In genomic region chr15:56832125-56832524, GRCh38 we compare ENCODE assay signal across 12 cellular contexts.
DNase-seq lines count a peak whose midpoint lies in the region; ATAC-seq and TF ChIP-seq lines count a peak whose summit lies in the region.
"Had no signal": no experiment of that assay in that cellular context is flagged by ENCODE, and none has a peak within 500 bp of the region (broad histone marks: within the 10 kb centered on the region; RNA-seq: fewer than 3 reads in every experiment).

No MANE protein-coding gene starts in this region.

- H3K9me3 ChIP-seq in gastrocnemius medialis, result no peaks in the 10 kb centered on the region

- H3K27ac Mint-ChIP-seq in stimulated activated effector memory CD8-positive, alpha-beta T cell treated with anti-CD3 and anti-CD28 coated beads, Interleukin-12 subunit alpha, Interleukin-12 subunit beta, amount 100 ng/mL, for 72 hours, result no peak overlapping the region

- in situ Hi-C loops in gastrocnemius medialis (cut with MboI; ENCODE audit: low sequenced_read_pairs in 4 of 4), result no loop called here

- no peak for TF ChIP-seq POLR2A in gastrocnemius medialis (IDR thresholded peaks at IDR 0.05)

- ATAC-seq in gastrocnemius medialis (peak; percentile 98 to 99), GM21619 (IDR thresholded peaks at IDR 0.05; ENCODE audit: unreplicated experiment) (no peak), HG03439 (IDR thresholded peaks at IDR 0.05; ENCODE audit: unreplicated experiment) (no peak)
- no peak for ATAC-seq in stimulated activated effector memory CD8-positive, alpha-beta T cell treated with anti-CD3 and anti-CD28 coated beads, Interleukin-12 subunit alpha, Interleukin-12 subunit beta, amount 100 ng/mL, for 72 hours
- ATAC-seq: stimulated activated naive CD8-positive, alpha-beta T cell treated with anti-CD3 and anti-CD28 coated beads, Interleukin-15, Interleukin-2, amounts not matched to agents 100 U/mL and 50 U/mL, for 24 hours had no signal

- no peaks in the 10 kb centered on the region for H3K4me1 Mint-ChIP-seq in stimulated activated effector memory CD8-positive, alpha-beta T cell treated with anti-CD3 and anti-CD28 coated beads, Interleukin-12 subunit alpha, Interleukin-12 subunit beta, amount 100 ng/mL, for 72 hours

- peak overlapping the region; percentile 1 to 23 (median 12) for H3K4me3 ChIP-seq in gastrocnemius medialis

- no peaks in the 10 kb centered on the region for H3K27me3 ChIP-seq in gastrocnemius medialis

- no peaks in the 10 kb centered on the region for H3K9me3 Mint-ChIP-seq in stimulated activated effector memory CD8-positive, alpha-beta T cell treated with anti-CD3 and anti-CD28 coated beads, Interleukin-12 subunit alpha, Interleukin-12 subunit beta, amount 100 ng/mL, for 72 hours

- no peak for TF ChIP-seq CTCF in gastrocnemius medialis (IDR thresholded peaks at IDR 0.05 in 4 of 5, conservative IDR thresholded peaks at IDR 0.05 in 1 of 5)

- H3K36me3 ChIP-seq in gastrocnemius medialis, result no peaks in the 10 kb centered on the region

- DNase-seq in HT-29 (ENCODE audit: low spot score), result peak; percentile 22
- DNase-seq in cerebellar cortex (ENCODE audit: low spot score), result peak; percentile 24
- DNase-seq in hippocampal formation (lab: John Stamatoyannopoulos, UW), result peak; percentile 18 to 56
- peak; percentile 86 to 92 for DNase-seq in gastrocnemius medialis
- DNase-seq in stimulated activated effector memory CD8-positive, alpha-beta T cell treated with anti-CD3 and anti-CD28 coated beads, Interleukin-12 subunit alpha, Interleukin-12 subunit beta, amount 100 ng/mL, for 72 hours (ENCODE audit: low spot score in 2 of 2), result no peak
- no peak for DNase-seq in HK-2 (ENCODE audit: unreplicated experiment)
- DNase-seq: dermis blood vessel endothelial cell; Karpas-422; NCI-H69; stimulated activated naive CD8-positive, alpha-beta T cell treated with anti-CD3 and anti-CD28 coated beads, Interleukin-15, Interleukin-2, amounts not matched to agents 100 U/mL and 50 U/mL, for 24 hours had no signal

- peaks cover 25% of the 10 kb centered on the region in 2 donors for H3K4me1 ChIP-seq in gastrocnemius medialis

- H3K27ac ChIP-seq in gastrocnemius medialis, result peak overlapping the region; percentile 83 to 84 (median 83)

- no peak overlapping the region for H3K4me3 Mint-ChIP-seq in stimulated activated effector memory CD8-positive, alpha-beta T cell treated with anti-CD3 and anti-CD28 coated beads, Interleukin-12 subunit alpha, Interleukin-12 subunit beta, amount 100 ng/mL, for 72 hours

- intact Hi-C loops in gastrocnemius medialis (cut with DNase I; ENCODE audit: low total_unique reads), result loop anchor here (10.0 kb wide), 1 partner anchor 303 kb away; no protein-coding TSS in a partner anchor

- H3K36me3 Mint-ChIP-seq in stimulated activated effector memory CD8-positive, alpha-beta T cell treated with anti-CD3 and anti-CD28 coated beads, Interleukin-12 subunit alpha, Interleukin-12 subunit beta, amount 100 ng/mL, for 72 hours, result no peaks in the 10 kb centered on the region

Comparison
In these comparisons a context has a peak if more than half of its experiments do, and no peak if none do; other contexts are left out.
1. DNase-seq: peak in HT-29 (single experiment), cerebellar cortex (single experiment), hippocampal formation (2 of 2) and gastrocnemius medialis (2 of 2); none in stimulated activated effector memory CD8-positive, alpha-beta T cell treated with anti-CD3 and anti-CD28 coated beads, Interleukin-12 subunit alpha, Interleukin-12 subunit beta, amount 100 ng/mL, for 72 hours (0 of 2) and HK-2 (single experiment).
2. ATAC-seq: peak in gastrocnemius medialis (2 of 2); none in GM21619 (single experiment), HG03439 (single experiment) and stimulated activated effector memory CD8-positive, alpha-beta T cell treated with anti-CD3 and anti-CD28 coated beads, Interleukin-12 subunit alpha, Interleukin-12 subunit beta, amount 100 ng/mL, for 72 hours (single experiment).